In the genomic region with DNA sequence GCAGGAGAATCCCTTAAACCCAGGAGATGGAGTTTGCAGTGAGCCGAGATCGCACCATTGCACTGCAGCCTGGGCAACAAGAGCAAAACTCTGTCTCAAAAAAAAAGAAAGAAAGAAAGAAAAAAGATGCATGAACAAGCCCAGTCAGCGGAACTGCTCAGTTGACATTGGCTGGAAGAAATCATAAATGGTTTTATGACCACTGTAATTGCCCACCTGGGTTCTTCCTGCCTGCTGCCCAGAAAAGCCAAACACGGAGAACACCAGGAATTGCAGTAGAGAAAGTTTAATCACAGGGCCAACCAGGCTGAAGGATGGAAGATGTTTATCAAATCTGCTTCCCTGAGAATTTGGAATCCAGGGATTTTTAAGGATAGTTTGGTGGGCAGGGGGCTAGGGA, we compare ENCODE assay signal across 13 cellular contexts. TPM values are rescaled to one million over a fixed set of nuclear protein-coding genes. Genes with fewer than 3 reads are reported as not detected.
DNase-seq lines count a peak whose midpoint lies in the region; ATAC-seq and TF ChIP-seq lines count a peak whose summit lies in the region.
"Had no signal": no experiment of that assay in that cellular context is flagged by ENCODE, and none has a peak within 500 bp of the region (broad histone marks: within the 10 kb centered on the region; RNA-seq: fewer than 3 reads in every experiment).

No MANE protein-coding gene starts in this region.

- CTCF ChIA-PET in MCF 10A (lab: Yijun Ruan, JAX) = interaction anchor here (0.6 to 1.3 kb wide), 3 partner anchors 27 to 128 kb away, joined by 3 to 5 read pairs (median 4); no protein-coding TSS in a partner anchor
- CTCF ChIA-PET in Caco-2 (lab: Charles Lee) = no interaction called here

- peaks cover 7% of the 10 kb centered on the region for H3K4me1 Mint-ChIP-seq in MCF 10A (ENCODE audit: insufficient read depth, unreplicated experiment)
- no peaks in the 10 kb centered on the region for H3K4me1 Mint-ChIP-seq in activated T-helper 17 cell treated with anti-CD3 and anti-CD28 coated beads, Interleukin-2, amount 50 U/mL, for 72 hours
- H3K4me1 Mint-ChIP-seq in stimulated activated naive B cell treated with anti-CD40 and anti-IgM and Interleukin-4, amounts not matched to agents 10 μg/mL and 1 μg/mL and 100 μg/mL, for 72 hours = no peaks in the 10 kb centered on the region
- H3K4me1 Mint-ChIP-seq in Caco-2 (ENCODE audit: low read depth, unreplicated experiment) = no peaks in the 10 kb centered on the region

- peak overlapping the region; percentile 65 for H3K27ac Mint-ChIP-seq in MCF 10A (ENCODE audit: low read depth, unreplicated experiment)
- peak overlapping the region; percentile 52 for H3K27ac Mint-ChIP-seq in activated T-helper 17 cell treated with anti-CD3 and anti-CD28 coated beads, Interleukin-2, amount 50 U/mL, for 72 hours
- H3K27ac Mint-ChIP-seq in stimulated activated naive B cell treated with anti-CD40 and anti-IgM and Interleukin-4, amounts not matched to agents 10 μg/mL and 1 μg/mL and 100 μg/mL, for 72 hours = peak overlapping the region; percentile 34
- no peak overlapping the region for H3K27ac Mint-ChIP-seq in Caco-2 (ENCODE audit: unreplicated experiment)
- H3K27ac Mint-ChIP-seq: CD4-positive, alpha-beta T cell had no signal

- no peak overlapping the region for H3K4me3 Mint-ChIP-seq in MCF 10A (ENCODE audit: unreplicated experiment)
- H3K4me3 Mint-ChIP-seq in activated T-helper 17 cell treated with anti-CD3 and anti-CD28 coated beads, Interleukin-2, amount 50 U/mL, for 72 hours = no peak overlapping the region
- no peak overlapping the region for H3K4me3 Mint-ChIP-seq in stimulated activated naive B cell treated with anti-CD40 and anti-IgM and Interleukin-4, amounts not matched to agents 10 μg/mL and 1 μg/mL and 100 μg/mL, for 72 hours
- no peak overlapping the region for H3K4me3 Mint-ChIP-seq in Caco-2 (ENCODE audit: unreplicated experiment)
- H3K4me3 Mint-ChIP-seq: CD4-positive, alpha-beta T cell had no signal

- DNase-seq in MCF 10A (ENCODE audit: unreplicated experiment) (no peak), breast epithelium (ENCODE audit: low spot score in 2 of 2) (no peak), mucosa of descending colon (no peak), Caco-2 (no peak), SK-N-DZ (ENCODE audit: low spot score) (no peak)
- no peak for DNase-seq in stimulated activated naive B cell treated with anti-CD40 and anti-IgM and Interleukin-4, amounts not matched to agents 10 μg/mL and 1 μg/mL and 100 μg/mL, for 72 hours
- DNase-seq: ACHN; CD4-positive, alpha-beta T cell; DMS79 treated with DMSO at 0.1 percent for 48 hours had no signal

- POLR2A ChIA-PET in MCF 10A (lab: Yijun Ruan, JAX) (interaction anchor here (1.6 to 4.7 kb wide), 3 partner anchors 13 to 139 kb away, joined by 3 to 26 read pairs (median 8); a partner anchor contains a TSS), Caco-2 (lab: Charles Lee) (no interaction called here)

- H3K4me3 ChIP-seq in breast epithelium (no peak overlapping the region), mucosa of descending colon (no peak overlapping the region), Caco-2 (ENCODE audit: low read depth, low read length) (no peak overlapping the region)
- H3K4me3 ChIP-seq: BLaER1 treated with 17β-estradiol and CSF1 and Interleukin-3, amounts not matched to agents 10 nM and 100 nM; HAP-1 had no signal

- no peaks in the 10 kb centered on the region for H3K9me3 Mint-ChIP-seq in MCF 10A (ENCODE audit: unreplicated experiment)
- H3K9me3 Mint-ChIP-seq in activated T-helper 17 cell treated with anti-CD3 and anti-CD28 coated beads, Interleukin-2, amount 50 U/mL, for 72 hours = no peaks in the 10 kb centered on the region
- no peaks in the 10 kb centered on the region for H3K9me3 Mint-ChIP-seq in stimulated activated naive B cell treated with anti-CD40 and anti-IgM and Interleukin-4, amounts not matched to agents 10 μg/mL and 1 μg/mL and 100 μg/mL, for 72 hours
- H3K9me3 Mint-ChIP-seq in Caco-2 (ENCODE audit: unreplicated experiment) = no peaks in the 10 kb centered on the region
- H3K9me3 Mint-ChIP-seq: CD4-positive, alpha-beta T cell had no signal

- no peak for TF ChIP-seq POLR2A in breast epithelium (IDR thresholded peaks at IDR 0.05)

- H3K9me3 ChIP-seq in breast epithelium (no peaks in the 10 kb centered on the region), mucosa of descending colon (no peaks in the 10 kb centered on the region), Caco-2 (no peaks in the 10 kb centered on the region)
- H3K9me3 ChIP-seq: HAP-1 had no signal

- H3K27me3 Mint-ChIP-seq in MCF 10A (ENCODE audit: insufficient read depth, unreplicated experiment) (no peaks in the 10 kb centered on the region), Caco-2 (ENCODE audit: insufficient read depth, unreplicated experiment) (no peaks in the 10 kb centered on the region)
- H3K27me3 Mint-ChIP-seq in activated T-helper 17 cell treated with anti-CD3 and anti-CD28 coated beads, Interleukin-2, amount 50 U/mL, for 72 hours = no peaks in the 10 kb centered on the region
- no peaks in the 10 kb centered on the region for H3K27me3 Mint-ChIP-seq in stimulated activated naive B cell treated with anti-CD40 and anti-IgM and Interleukin-4, amounts not matched to agents 10 μg/mL and 1 μg/mL and 100 μg/mL, for 72 hours
- H3K27me3 Mint-ChIP-seq: CD4-positive, alpha-beta T cell had no signal

- no peaks in the 10 kb centered on the region for H3K36me3 Mint-ChIP-seq in MCF 10A (ENCODE audit: insufficient read depth, unreplicated experiment)
- no peaks in the 10 kb centered on the region for H3K36me3 Mint-ChIP-seq in activated T-helper 17 cell treated with anti-CD3 and anti-CD28 coated beads, Interleukin-2, amount 50 U/mL, for 72 hours (ENCODE audit: low read depth)
- no peaks in the 10 kb centered on the region for H3K36me3 Mint-ChIP-seq in stimulated activated naive B cell treated with anti-CD40 and anti-IgM and Interleukin-4, amounts not matched to agents 10 μg/mL and 1 μg/mL and 100 μg/mL, for 72 hours
- H3K36me3 Mint-ChIP-seq in Caco-2 (ENCODE audit: insufficient read depth, unreplicated experiment) = no peaks in the 10 kb centered on the region

- H3K36me3 ChIP-seq in breast epithelium (no peaks in the 10 kb centered on the region), mucosa of descending colon (ENCODE audit: low read depth) (no peaks in the 10 kb centered on the region), Caco-2 (ENCODE audit: control insufficient read depth, insufficient read depth, low read length) (no peaks in the 10 kb centered on the region)
- H3K36me3 ChIP-seq: BLaER1 treated with 17β-estradiol and CSF1 and Interleukin-3, amounts not matched to agents 10 nM and 100 nM; HAP-1 had no signal

- no peaks in the 10 kb centered on the region for H3K27me3 ChIP-seq in breast epithelium
- H3K27me3 ChIP-seq in Caco-2 (replicated peaks; ENCODE audit: control insufficient read depth, insufficient read depth, low read length) = no peaks in the 10 kb centered on the region
- H3K27me3 ChIP-seq: BLaER1 treated with 17β-estradiol and CSF1 and Interleukin-3, amounts not matched to agents 10 nM and 100 nM had no signal

- no peak for ATAC-seq in activated T-helper 17 cell treated with anti-CD3 and anti-CD28 coated beads, Interleukin-2, amount 50 U/mL, for 72 hours (replicated peaks)
- ATAC-seq in mucosa of descending colon (peak; percentile 57), HG02610 (IDR thresholded peaks at IDR 0.05; ENCODE audit: unreplicated experiment) (no peak)
- ATAC-seq in stimulated activated naive B cell treated with anti-CD40 and anti-IgM and Interleukin-4, amounts not matched to agents 10 μg/mL and 1 μg/mL and 100 μg/mL, for 72 hours (replicated peaks) = no peak

- intact Hi-C loops in MCF 10A (cut with micrococcal nuclease) (no loop called here), breast epithelium (cut with DNase I; ENCODE audit: low total_unique reads) (no loop called here), mucosa of descending colon (cut with DNase I, micrococcal nuclease) (no loop called here), Caco-2 (cut with micrococcal nuclease; ENCODE audit: unreplicated experiment) (no loop called here)

- no peak overlapping the region for H3K27ac ChIP-seq in breast epithelium
- H3K27ac ChIP-seq: BLaER1 treated with 17β-estradiol and CSF1 and Interleukin-3, amounts not matched to agents 10 nM and 100 nM had no signal

- TF ChIP-seq CTCF in MCF 10A (IDR thresholded peaks at IDR 0.05; ENCODE audit: unreplicated experiment) (no peak), breast epithelium (IDR thresholded peaks at IDR 0.05) (no peak), mucosa of descending colon (IDR thresholded peaks at IDR 0.05) (no peak), Caco-2 (IDR thresholded peaks at IDR 0.05; ENCODE audit: insufficient read depth in 1 of 2, low read depth in 1 of 2, low read length in 1 of 2, severe bottlenecking in 1 of 2, unreplicated experiment in 1 of 2) (no peak)

- BruUV-seq in MCF 10A (replicated peaks; lab: Mats Ljungman, UMichigan) (no TSS peak), Caco-2 (replicated peaks; lab: Mats Ljungman, UMichigan) (no TSS peak)

- H3K4me1 ChIP-seq in breast epithelium (no peaks in the 10 kb centered on the region), mucosa of descending colon (ENCODE audit: low read depth) (no peaks in the 10 kb centered on the region), Caco-2 (no peaks in the 10 kb centered on the region)
- H3K4me1 ChIP-seq: BLaER1 treated with 17β-estradiol and CSF1 and Interleukin-3, amounts not matched to agents 10 nM and 100 nM; HAP-1 had no signal

RNA-seq across cellular contexts. Expression of a gene that starts 22.7 kb away (rescaled TPM):
- total RNA-seq in MCF 10A (2022) (45.8 and 57.7 TPM in 2 replicates), breast epithelium (10 to 100 TPM in 1 of 3 donors, 1 to 10 TPM in 2; 6.7 to 11.1 (median 7.0) TPM), mucosa of descending colon (10 to 100 TPM; 57.1 to 97.9 (median 90.5) TPM), Caco-2 (2022) (28.5 and 29.4 TPM in 2 replicates)
- total RNA-seq in activated T-helper 17 cell treated with anti-CD3 and anti-CD28 coated beads, Interleukin-2, amount 50 U/mL, for 72 hours = 10 to 100 TPM; 48.8 to 61.9 TPM
- polyA plus RNA-seq in SK-N-DZ (2014; cell fraction: cytosol; rRNA removed) = 28.7 and 29.1 TPM in 2 replicates
- polyA plus RNA-seq in SK-N-DZ (2014; cell fraction: nucleus; rRNA removed) = 28.0 and 29.4 TPM in 2 replicates
